Comparison of ENCODE assay signal across 2 cellular contexts in genomic region chr22:26486394-26486793, GRCh38.
TF ChIP-seq lines count a peak whose summit lies in the region.

No MANE protein-coding gene starts in this region.

TF ChIP-seq in IMR-90, 13 proteins besides CTCF, POLR2A, EP300 and RAD21:
- TF ChIP-seq CEBPB (IDR thresholded peaks at IDR 0.05; ENCODE audit: low read depth, low read length) (peak; percentile 52), USF2 (IDR thresholded peaks at IDR 0.05; ENCODE audit: low read depth, low read length) (no peak), BHLHE40 (IDR thresholded peaks at IDR 0.05; ENCODE audit: low read depth, low read length) (no peak)

TF ChIP-seq in GM12878, 131 proteins besides CTCF, POLR2A, EP300 and RAD21:
- TF ChIP-seq BHLHE40 (IDR thresholded peaks at IDR 0.05; ENCODE audit: borderline replicate concordance in 1 of 2, low read depth in 2 of 2, low read length in 1 of 2) (no peak), TAF1 (IDR thresholded peaks at IDR 0.05; ENCODE audit: borderline replicate concordance, low read depth, low read length) (no peak), POU2F2 (IDR thresholded peaks at IDR 0.05; ENCODE audit: borderline replicate concordance, low read depth, low read length) (no peak), PRDM15 (CRISPR knock-in tag; IDR thresholded peaks at IDR 0.05) (no peak), LARP7 (IDR thresholded peaks at IDR 0.05) (no peak), IRF3 (IDR thresholded peaks at IDR 0.05) (no peak), ZSCAN29 (IDR thresholded peaks at IDR 0.05) (no peak), SIX5 (IDR thresholded peaks at IDR 0.05; ENCODE audit: low read depth, low read length, severe bottlenecking) (no peak), RAD51 (IDR thresholded peaks at IDR 0.05) (no peak), RB1 (IDR thresholded peaks at IDR 0.05; ENCODE audit: borderline replicate concordance) (no peak), NRF1 (conservative IDR thresholded peaks at IDR 0.05; ENCODE audit: low read depth, low read length) (no peak)
